ENCODE assay signal across 12 cellular contexts in genomic region chr9:116288658-116289057, GRCh38.
A peak's percentile ranks its signal among the peaks of the same experiment; 100 is the strongest.
DNase-seq lines count a peak whose midpoint lies in the region; ATAC-seq, FAIRE-seq and TF ChIP-seq lines count a peak whose summit lies in the region.
"Had no signal": no experiment of that assay in that cellular context is flagged by ENCODE, and none has a peak within 500 bp of the region (broad histone marks: within the 10 kb centered on the region; RNA-seq: fewer than 3 reads in every experiment).

No MANE protein-coding gene starts in this region.

- H3K9ac ChIP-seq in smooth muscle cell (ENCODE audit: low read depth), result no peak overlapping the region

- no peak for TF ChIP-seq POLR2A in H54 (IDR thresholded peaks at IDR 0.05; ENCODE audit: low read depth, low read length)

- peaks cover 5% of the 10 kb centered on the region for H3K4me1 ChIP-seq in RWPE2 (ENCODE audit: insufficient read depth, poor library complexity, severe bottlenecking)
- peaks cover 17% of the 10 kb centered on the region for H3K4me1 ChIP-seq in smooth muscle cell (ENCODE audit: low read depth)

- DNase-seq in H54 (ENCODE audit: insufficient read length, low spot score) (peak; percentile 70), RWPE2 (ENCODE audit: low spot score) (peak; percentile 68), smooth muscle cell (lab: John Stamatoyannopoulos, UW; ENCODE audit: unreplicated experiment) (no peak), AML-193 (lab: John Stamatoyannopoulos, UW) (no peak), Kasumi-1 (lab: John Stamatoyannopoulos, UW) (no peak), left lobe of liver (ENCODE audit: low spot score) (no peak)
- no peak for DNase-seq in stimulated activated CD4-positive, alpha-beta T cell treated with anti-CD3 and anti-CD28 coated beads, Interleukin-4, amount 100 ng/mL, for 24 hours
- DNase-seq: activated T-cell treated with anti-CD3 and anti-CD28 coated beads, Interleukin-2, amount 50 U/mL, for 48 hours; naive B cell; stimulated activated naive CD4-positive, alpha-beta T cell treated with Interleukin-2 at 50 U/mL for 16 hours had no signal

- H2AFZ ChIP-seq in smooth muscle cell (ENCODE audit: low read depth), result no peak overlapping the region

- FAIRE-seq in H54 (lab: Jason Lieb, UNC), result peak; percentile 100
- FAIRE-seq: G401.6 had no signal

- 65% methylated on average over 3 of the region's 3 CpGs for WGBS in smooth muscle cell (ENCODE audit: low lambda C conversion rate)

- H3K4me2 ChIP-seq in smooth muscle cell, result peak overlapping the region; percentile 20

- H3K79me2 ChIP-seq in smooth muscle cell (ENCODE audit: low read depth), result no peaks in the 10 kb centered on the region

- no peaks in the 10 kb centered on the region for H3K27me3 ChIP-seq in RWPE2 (ENCODE audit: insufficient read depth, poor library complexity, severe bottlenecking)
- no peaks in the 10 kb centered on the region for H3K27me3 ChIP-seq in smooth muscle cell (ENCODE audit: low read depth)

- H3K9me3 ChIP-seq in RWPE2 (ENCODE audit: severe bottlenecking) (no peaks in the 10 kb centered on the region), smooth muscle cell (replicated peaks; ENCODE audit: low read depth) (no peaks in the 10 kb centered on the region)

- ATAC-seq in RWPE2 (ENCODE audit: low read depth) (peak; percentile 97), esophagus mucosa (peak; percentile 55), left lobe of liver (no peak)

- no peak overlapping the region for H3K4me3 ChIP-seq in RWPE2 (ENCODE audit: severe bottlenecking)
- no peak overlapping the region for H3K4me3 ChIP-seq in smooth muscle cell

- H4K20me1 ChIP-seq in smooth muscle cell (ENCODE audit: low read depth), result peaks cover 35% of the 10 kb centered on the region

- H3K36me3 ChIP-seq in RWPE2 (ENCODE audit: low read depth) (no peaks in the 10 kb centered on the region), smooth muscle cell (ENCODE audit: low read depth) (no peaks in the 10 kb centered on the region)

- H3F3A ChIP-seq in smooth muscle cell (ENCODE audit: low read depth), result no peaks in the 10 kb centered on the region

- TF ChIP-seq CTCF in RWPE2 (IDR thresholded peaks at IDR 0.05; ENCODE audit: poor library complexity, severe bottlenecking) (no peak), smooth muscle cell (IDR thresholded peaks at IDR 0.05; ENCODE audit: borderline replicate concordance, insufficient read depth, poor library complexity, severe bottlenecking) (no peak)

- H3K27ac ChIP-seq in RWPE2 (ENCODE audit: poor library complexity, severe bottlenecking), result no peak overlapping the region
- H3K27ac ChIP-seq in smooth muscle cell (ENCODE audit: low read depth), result no peak overlapping the region

Comparison
In these comparisons a context has a peak if more than half of its experiments do, and no peak if none do; other contexts are left out.
1. DNase-seq: peak in H54 (single experiment) and RWPE2 (single experiment); none in smooth muscle cell (single experiment), AML-193 (0 of 2), Kasumi-1 (0 of 2), stimulated activated CD4-positive, alpha-beta T cell treated with anti-CD3 and anti-CD28 coated beads, Interleukin-4, amount 100 ng/mL, for 24 hours (single experiment) and left lobe of liver (single experiment).